In the genomic region with DNA sequence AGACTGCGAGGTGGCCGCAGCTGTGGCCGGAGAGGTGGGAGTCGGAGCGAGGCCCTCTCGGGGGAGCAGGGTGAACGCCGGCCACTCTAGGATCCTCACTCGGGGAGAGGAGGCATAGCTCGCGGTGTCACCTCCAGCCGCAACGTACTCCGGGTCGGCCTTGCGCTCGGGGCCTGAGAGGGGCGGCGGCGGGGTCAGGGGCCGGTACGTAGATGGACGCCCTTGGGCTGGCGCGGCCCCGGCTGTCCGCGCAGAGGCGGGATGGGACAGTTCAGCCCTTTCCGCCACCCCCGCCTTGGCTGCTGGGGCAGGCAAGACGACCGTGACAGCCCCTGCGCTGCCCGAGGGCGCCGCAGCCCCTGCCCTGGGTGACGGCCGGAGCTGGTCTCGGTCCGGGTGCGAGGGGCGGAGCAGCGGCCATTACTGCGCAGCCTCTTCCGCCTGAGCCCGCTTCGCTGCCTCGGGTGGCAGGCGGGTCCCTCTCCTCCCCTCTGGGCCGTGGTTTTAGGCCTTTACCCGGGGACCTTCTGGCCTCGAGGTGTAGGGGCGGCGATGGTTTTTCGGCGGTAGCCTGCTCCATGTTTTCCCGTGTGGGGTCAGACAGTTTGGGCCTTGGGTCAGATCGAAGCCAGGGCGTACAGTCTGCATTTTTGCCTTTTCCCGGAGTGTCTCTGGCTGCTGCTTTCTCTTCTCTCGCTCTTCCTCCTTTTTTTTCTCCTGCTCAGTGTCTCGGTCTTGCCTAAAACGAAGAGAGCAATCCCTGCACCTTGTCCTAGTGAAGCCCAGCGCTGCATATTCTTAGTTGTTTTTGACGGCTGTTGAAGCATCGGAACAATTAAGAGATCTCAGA, we compare ENCODE assay signal across 8 cellular contexts. TPM values are rescaled to one million over a fixed set of nuclear protein-coding genes. Genes with fewer than 3 reads are reported as not detected.
DNase-seq lines count a peak whose midpoint lies in the region; ATAC-seq and TF ChIP-seq lines count a peak whose summit lies in the region.

No MANE protein-coding gene starts in this region.

- H3K9ac ChIP-seq in NT2/D1 (ENCODE audit: insufficient read length, low read depth), result peak overlapping the region; percentile 93

- ATAC-seq in GM19043 (IDR thresholded peaks at IDR 0.05; ENCODE audit: low read depth, unreplicated experiment) (peak; percentile 66), HG03280 (IDR thresholded peaks at IDR 0.05; ENCODE audit: unreplicated experiment) (peak; percentile 70)
- peak; percentile 78 for ATAC-seq in stimulated activated naive CD8-positive, alpha-beta T cell treated with anti-CD3 and anti-CD28 coated beads, Interleukin-15, Interleukin-2, amounts not matched to agents 100 U/mL and 50 U/mL, for 24 hours

- no peaks in the 10 kb centered on the region for H3K4me1 ChIP-seq in NT2/D1 (ENCODE audit: insufficient read depth, insufficient read length)

- peak in 10 of 14 donors; percentile 51 to 93 (median 81) for DNase-seq in C1 segment of cervical spinal cord (lab: John Stamatoyannopoulos, UW)
- peak; percentile 16 for DNase-seq in NT2/D1 (ENCODE audit: low read depth, low spot score)
- DNase-seq in activated T-cell treated with anti-CD3 and anti-CD28 coated beads for 24 hours (ENCODE audit: low read depth), result peak; percentile 33
- DNase-seq in epithelial cell of proximal tubule (ENCODE audit: low read depth), result no peak
- peak; percentile 69 for DNase-seq in myocyte (ENCODE audit: low read depth)
- peak; percentile 68 for DNase-seq in stimulated activated naive CD8-positive, alpha-beta T cell treated with anti-CD3 and anti-CD28 coated beads, Interleukin-15, Interleukin-2, amounts not matched to agents 100 U/mL and 50 U/mL, for 24 hours

- TF ChIP-seq CTCF in epithelial cell of proximal tubule (conservative IDR thresholded peaks at IDR 0.05; ENCODE audit: low read depth, low read length), result no peak

- no peaks in the 10 kb centered on the region for H3K27me3 ChIP-seq in NT2/D1 (ENCODE audit: insufficient read depth, insufficient read length)

- H3K36me3 ChIP-seq in NT2/D1 (ENCODE audit: insufficient read depth, insufficient read length, low read length), result no peaks in the 10 kb centered on the region

- no peaks in the 10 kb centered on the region for H3K9me3 ChIP-seq in NT2/D1 (ENCODE audit: insufficient read depth, low read length)

- H3K4me3 ChIP-seq in NT2/D1 (ENCODE audit: insufficient read length, low read depth) (peak overlapping the region; percentile 88), epithelial cell of proximal tubule (ENCODE audit: low read depth, low read length) (peak overlapping the region; percentile 84)

RNA-seq across cellular contexts. Expression of gene RNF146, which starts 0.5 kb away (rescaled TPM):
- total RNA-seq in epithelial cell of proximal tubule (13.8 and 16.5 TPM in 2 replicates), myocyte (60.9 and 76.1 TPM in 2 replicates)
- polyA plus RNA-seq in myocyte (2012), result 43.7 TPM
